ENCODE assay signal across 12 cellular contexts in genomic region chr7:155685070-155685790, GRCh38. TPM values are rescaled to one million over a fixed set of nuclear protein-coding genes. Genes with fewer than 3 reads are reported as not detected.
DNase-seq lines count a peak whose midpoint lies in the region; ATAC-seq and TF ChIP-seq lines count a peak whose summit lies in the region.
"Had no signal": no experiment of that assay in that cellular context is flagged by ENCODE, and none has a peak within 500 bp of the region (broad histone marks: within the 10 kb centered on the region; RNA-seq: fewer than 3 reads in every experiment).

No MANE protein-coding gene starts in this region.

- no peak overlapping the region for H3K4me3 ChIP-seq in cardiac muscle cell
- H3K4me3 ChIP-seq in uterus: no peak overlapping the region
- H3K4me3 ChIP-seq: dorsolateral prefrontal cortex had no signal

- intact Hi-C loops in left ventricle myocardium superior (cut with micrococcal nuclease) (no loop called here), uterus (cut with DNase I; ENCODE audit: low total_unique reads) (no loop called here)

- H3K9me3 ChIP-seq in cardiac muscle cell (ENCODE audit: low read depth) (no peaks in the 10 kb centered on the region), uterus (no peaks in the 10 kb centered on the region)

- H3K27ac ChIP-seq in cardiac muscle cell (peak overlapping the region; percentile 85), uterus (no peak overlapping the region)
- H3K27ac ChIP-seq: dorsolateral prefrontal cortex, KMS-11 had no signal

- no peaks in the 10 kb centered on the region for H3K27me3 Mint-ChIP-seq in activated naive CD8-positive, alpha-beta T cell treated with anti-CD3 and anti-CD28 coated beads, Interleukin-2, amount 10 ng/mL, durations not matched to agents 7 days and 5 days

- H3K9me3 Mint-ChIP-seq in activated naive CD8-positive, alpha-beta T cell treated with anti-CD3 and anti-CD28 coated beads, Interleukin-2, amount 10 ng/mL, durations not matched to agents 7 days and 5 days: no peaks in the 10 kb centered on the region

- no peak for ATAC-seq in left ventricle myocardium superior
- ATAC-seq in HG03139 (IDR thresholded peaks at IDR 0.05; ENCODE audit: unreplicated experiment): peak; percentile 77
- ATAC-seq in activated naive CD8-positive, alpha-beta T cell treated with anti-CD3 and anti-CD28 coated beads, Interleukin-2, amount 10 ng/mL, durations not matched to agents 7 days and 5 days (ENCODE audit: low read depth): peak; percentile 99
- ATAC-seq in SK-N-SH treated with all-trans-retinoic acid at 6 μM for 48 hours: no peak
- no peak for ATAC-seq in GM21529 (IDR thresholded peaks at IDR 0.05; ENCODE audit: unreplicated experiment)

- peak overlapping the region; percentile 63 for H3K27ac Mint-ChIP-seq in activated naive CD8-positive, alpha-beta T cell treated with anti-CD3 and anti-CD28 coated beads, Interleukin-2, amount 10 ng/mL, durations not matched to agents 7 days and 5 days

- POLR2A ChIA-PET in activated naive CD8-positive, alpha-beta T cell treated with anti-CD3 and anti-CD28 coated beads, Interleukin-2, amount 10 ng/mL, durations not matched to agents 7 days and 5 days (lab: Charles Lee): interaction anchor here (0.5 to 1.0 kb wide), 2 partner anchors 41 to 728 kb away, joined by 3 to 4 read pairs; partner anchors contain the start of gene RBM33

- TF ChIP-seq CTCF in cardiac muscle cell (IDR thresholded peaks at IDR 0.05; ENCODE audit: low read depth, low read length): no peak
- no peak for TF ChIP-seq CTCF in uterus (IDR thresholded peaks at IDR 0.05)

- peaks cover 53% of the 10 kb centered on the region for H3K4me1 ChIP-seq in cardiac muscle cell (ENCODE audit: low read depth)
- H3K4me1 ChIP-seq in uterus: no peaks in the 10 kb centered on the region

- peaks cover 71% of the 10 kb centered on the region for H3K36me3 Mint-ChIP-seq in activated naive CD8-positive, alpha-beta T cell treated with anti-CD3 and anti-CD28 coated beads, Interleukin-2, amount 10 ng/mL, durations not matched to agents 7 days and 5 days

- DNase-seq in cardiac muscle cell (ENCODE audit: low read depth in 1 of 2, low spot score in 1 of 2): no peak
- DNase-seq in left ventricle myocardium superior: no peak
- DNase-seq in activated naive CD8-positive, alpha-beta T cell treated with anti-CD3 and anti-CD28 coated beads, Interleukin-2, amount 10 ng/mL, durations not matched to agents 7 days and 5 days: peak; percentile 44
- no peak for DNase-seq in NCI-H446 (lab: John Stamatoyannopoulos, UW)
- DNase-seq in uterus: no peak
- DNase-seq: dorsolateral prefrontal cortex; H7; stimulated activated CD4-positive, alpha-beta T cell treated with anti-CD3 and anti-CD28 coated beads, Interleukin-12 subunit alpha, Interleukin-12 subunit beta, amount 100 ng/mL, for 4 hours had no signal

- no peaks in the 10 kb centered on the region for H3K27me3 ChIP-seq in cardiac muscle cell
- no peaks in the 10 kb centered on the region for H3K27me3 ChIP-seq in uterus
- H3K27me3 ChIP-seq: dorsolateral prefrontal cortex had no signal

- H3K36me3 ChIP-seq in cardiac muscle cell (no peaks in the 10 kb centered on the region), uterus (no peaks in the 10 kb centered on the region)

- peaks cover 31% of the 10 kb centered on the region for H3K4me1 Mint-ChIP-seq in activated naive CD8-positive, alpha-beta T cell treated with anti-CD3 and anti-CD28 coated beads, Interleukin-2, amount 10 ng/mL, durations not matched to agents 7 days and 5 days

- peak overlapping the region; percentile 59 for H3K4me3 Mint-ChIP-seq in activated naive CD8-positive, alpha-beta T cell treated with anti-CD3 and anti-CD28 coated beads, Interleukin-2, amount 10 ng/mL, durations not matched to agents 7 days and 5 days

- no peak for TF ChIP-seq POLR2A in uterus (IDR thresholded peaks at IDR 0.05)

TF ChIP-seq in SK-N-SH treated with all-trans-retinoic acid at 6 μM for 48 hours, 23 proteins besides CTCF, POLR2A, EP300 and RAD21:
- TF ChIP-seq ZFP30 (CRISPR knock-in tag; IDR thresholded peaks at IDR 0.05) (no peak), ISL1 (CRISPR knock-in tag; IDR thresholded peaks at IDR 0.05) (no peak)

RNA-seq across cellular contexts. Expression of gene RBM33, which starts 40.8 kb away (rescaled TPM):
- total RNA-seq in cardiac muscle cell (19.6 and 51.1 TPM in 2 replicates), left ventricle myocardium superior (37.8 TPM), uterus (10 to 100 TPM; 20.6 to 85.1 (median 38.4) TPM)
- polyA plus RNA-seq in cardiac muscle cell: 53.5 and 76.3 TPM in 2 replicates
- total RNA-seq in activated naive CD8-positive, alpha-beta T cell treated with anti-CD3 and anti-CD28 coated beads, Interleukin-2, amount 10 ng/mL, durations not matched to agents 7 days and 5 days: 100 to 1,000 TPM; 119 to 122 TPM

Comparison
In these comparisons a context has a peak if more than half of its experiments do, and no peak if none do; other contexts are left out.
1. ATAC-seq: peak in HG03139 (single experiment) and activated naive CD8-positive, alpha-beta T cell treated with anti-CD3 and anti-CD28 coated beads, Interleukin-2, amount 10 ng/mL, durations not matched to agents 7 days and 5 days (single experiment); none in left ventricle myocardium superior (single experiment), SK-N-SH treated with all-trans-retinoic acid at 6 μM for 48 hours (single experiment) and GM21529 (single experiment).